28 cellular contexts compared by ENCODE assay signal in the genomic region with DNA sequence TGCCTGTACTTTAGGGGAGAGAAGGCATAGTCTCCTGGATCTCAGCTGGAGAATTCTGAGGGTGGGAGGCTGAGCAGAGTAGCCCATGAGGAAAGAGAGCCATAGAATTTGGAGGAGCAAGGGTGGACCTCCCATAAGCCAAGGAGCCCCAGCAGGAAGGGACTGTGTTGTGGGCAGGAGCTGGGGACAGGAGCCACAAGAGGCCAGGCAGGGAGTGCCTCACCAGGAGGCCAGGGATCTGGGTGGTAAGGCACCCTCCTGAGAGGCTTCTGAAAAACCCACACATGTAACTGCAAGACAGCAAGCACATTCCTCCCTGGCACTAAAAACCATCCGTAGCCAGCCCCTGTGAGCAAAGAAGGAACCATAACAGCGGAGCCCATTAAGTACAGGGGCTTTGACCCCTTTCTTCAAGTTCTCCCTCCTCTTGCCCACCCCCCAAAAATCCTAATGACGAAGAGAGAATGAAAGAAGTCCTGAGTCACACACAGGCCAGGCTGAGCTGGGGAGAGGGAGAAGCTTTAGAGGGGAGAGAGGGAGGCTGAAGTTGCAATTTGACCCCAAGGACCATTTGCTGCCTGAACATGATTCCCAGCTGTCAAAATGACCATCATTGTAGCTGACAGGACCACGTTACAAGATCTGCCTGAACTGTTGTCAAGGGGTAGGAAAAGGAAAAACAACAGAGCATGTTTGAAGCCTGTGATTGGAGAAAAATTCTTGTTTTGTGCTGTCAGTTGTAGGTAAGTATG.
"Had no signal": no experiment of that assay in that cellular context is flagged by ENCODE, and none has a peak within 500 bp of the region (broad histone marks: within the 10 kb centered on the region; RNA-seq: fewer than 3 reads in every experiment).

No MANE protein-coding gene starts in this region.

- H3K36me3 Mint-ChIP-seq: activated naive CD4-positive, alpha-beta T cell treated with anti-CD3 and anti-CD28 coated beads, Interleukin-2, amount 10 ng/mL, durations not matched to agents 7 days and 5 days; activated naive CD8-positive, alpha-beta T cell treated with anti-CD3 and anti-CD28 coated beads, Interleukin-2, amount 10 ng/mL, durations not matched to agents 7 days and 5 days had no signal

- H3K9me3 ChIP-seq: adrenal gland, MG63, SJSA1 had no signal

- H3K27me3 Mint-ChIP-seq: activated CD8-positive, alpha-beta T cell treated with anti-CD3 and anti-CD28 coated beads for 36 hours had no signal

- H3K27ac ChIP-seq: adrenal gland, SJSA1 had no signal

- DNase-seq: activated CD4-positive, alpha-beta T cell treated with anti-CD3 and anti-CD28 coated beads for 4 hours; activated CD8-positive, alpha-beta memory T cell treated with anti-CD3 and anti-CD28 coated beads, Interleukin-2, amount 50 U/mL, for 4 hours; activated CD8-positive, alpha-beta T cell treated with anti-CD3 and anti-CD28 coated beads for 36 hours; activated gamma-delta T cell treated with Interleukin-2 at 50 U/mL for 16 hours; activated naive CD4-positive, alpha-beta T cell treated with anti-CD3 and anti-CD28 coated beads, Interleukin-2, amount 10 ng/mL, durations not matched to agents 7 days and 5 days; activated naive CD8-positive, alpha-beta T cell treated with anti-CD3 and anti-CD28 coated beads, Interleukin-2, amount 10 ng/mL, durations not matched to agents 7 days and 5 days; activated T-cell treated with anti-CD3 and anti-CD28 coated beads, Interleukin-2, amount 50 U/mL, for 72 hours; adrenal gland; anterior cingulate cortex; MG63; MV-4-11; NCI-H1092 treated with DMSO at 0.1 percent for 48 hours; NCI-H1417 treated with DMSO at 0.1 percent for 48 hours; NCI-H1694; NCI-H2029; NCI-H2107; NCI-H2171 treated with DMSO at 0.1 percent for 48 hours; NCI-H345; NCI-H510A; NCI-H526 treated with DMSO at 0.1 percent for 48 hours; NCI-H82; PC-3; SHP77 had no signal

- H3K9me3 Mint-ChIP-seq: activated CD8-positive, alpha-beta T cell treated with anti-CD3 and anti-CD28 coated beads for 36 hours; activated naive CD4-positive, alpha-beta T cell treated with anti-CD3 and anti-CD28 coated beads, Interleukin-2, amount 10 ng/mL, durations not matched to agents 7 days and 5 days; activated naive CD8-positive, alpha-beta T cell treated with anti-CD3 and anti-CD28 coated beads, Interleukin-2, amount 10 ng/mL, durations not matched to agents 7 days and 5 days; activated T-cell treated with anti-CD3 and anti-CD28 coated beads, Interleukin-2, amount 50 U/mL, for 72 hours; activated T-helper 2 cell treated with anti-CD3 and anti-CD28 coated beads, Interferon-gamma antibody, Interleukin-2, Interleukin-4, amounts not matched to agents 10 μg/mL and 5 μg/mL and 100 μg/mL, durations not matched to agents 14 hours and 24 hours and 36 hours; T-helper 1 cell treated with Interleukin-12 subunit alpha and Interleukin-12 subunit beta and Interleukin-4 antibody, amounts not matched to agents 30 μg/mL and 1 μg/mL, for 36 hours had no signal

- H3K4me3 Mint-ChIP-seq: activated CD8-positive, alpha-beta T cell treated with anti-CD3 and anti-CD28 coated beads for 36 hours; activated naive CD4-positive, alpha-beta T cell treated with anti-CD3 and anti-CD28 coated beads, Interleukin-2, amount 10 ng/mL, durations not matched to agents 7 days and 5 days; activated naive CD8-positive, alpha-beta T cell treated with anti-CD3 and anti-CD28 coated beads, Interleukin-2, amount 10 ng/mL, durations not matched to agents 7 days and 5 days; activated T-cell treated with anti-CD3 and anti-CD28 coated beads, Interleukin-2, amount 50 U/mL, for 72 hours; T-helper 1 cell treated with Interleukin-12 subunit alpha and Interleukin-12 subunit beta and Interleukin-4 antibody, amounts not matched to agents 30 μg/mL and 1 μg/mL, for 36 hours had no signal

- H3K36me3 ChIP-seq: adrenal gland, MG63, SJSA1 had no signal

- H3K4me3 ChIP-seq: adrenal gland, MG63, SJSA1 had no signal

- ATAC-seq: activated CD4-positive, CD25-positive, alpha-beta regulatory T cell treated with anti-CD3 and anti-CD28 coated beads, Interleukin-2, amount 50 U/mL, for 24 hours; activated CD8-positive, alpha-beta T cell treated with anti-CD3 and anti-CD28 coated beads for 36 hours; activated T-cell treated with anti-CD3 and anti-CD28 coated beads, Interleukin-2, amount 50 U/mL, for 72 hours; PC-3 had no signal

- FAIRE-seq: RCC 7860 had no signal

- H3K27ac Mint-ChIP-seq: activated CD8-positive, alpha-beta T cell treated with anti-CD3 and anti-CD28 coated beads for 36 hours; activated naive CD4-positive, alpha-beta T cell treated with anti-CD3 and anti-CD28 coated beads, Interleukin-2, amount 10 ng/mL, durations not matched to agents 7 days and 5 days; activated naive CD8-positive, alpha-beta T cell treated with anti-CD3 and anti-CD28 coated beads, Interleukin-2, amount 10 ng/mL, durations not matched to agents 7 days and 5 days; activated T-cell treated with anti-CD3 and anti-CD28 coated beads, Interleukin-2, amount 50 U/mL, for 72 hours; activated T-helper 2 cell treated with anti-CD3 and anti-CD28 coated beads, Interferon-gamma antibody, Interleukin-2, Interleukin-4, amounts not matched to agents 10 μg/mL and 5 μg/mL and 100 μg/mL, durations not matched to agents 14 hours and 24 hours and 36 hours; T-helper 1 cell treated with Interleukin-12 subunit alpha and Interleukin-12 subunit beta and Interleukin-4 antibody, amounts not matched to agents 30 μg/mL and 1 μg/mL, for 36 hours had no signal

- H3K4me1 ChIP-seq: adrenal gland, SJSA1 had no signal

- H3K27me3 ChIP-seq: adrenal gland, SJSA1 had no signal
